ENCODE assay signal across 19 cellular contexts in the genomic region with DNA sequence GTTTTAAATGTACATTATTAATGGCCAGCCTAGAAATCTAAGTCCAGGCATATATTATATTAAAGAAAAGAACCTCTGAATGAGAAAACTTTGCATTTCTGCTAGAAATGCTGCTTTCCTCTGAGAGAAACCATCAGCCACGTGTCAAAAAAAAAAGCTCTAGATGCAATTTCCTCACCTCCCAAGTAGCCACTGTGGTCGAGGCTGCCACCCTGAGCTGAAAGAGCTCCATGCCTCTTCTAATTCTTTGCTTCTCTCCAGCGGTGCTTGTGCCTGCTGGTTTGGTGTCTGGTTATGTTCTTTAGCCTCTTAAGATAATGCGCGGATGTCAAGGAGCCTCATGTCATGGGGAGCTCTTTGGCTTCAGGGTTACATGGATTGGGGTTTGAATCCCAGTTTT.
DNase-seq lines count a peak whose midpoint lies in the region; TF ChIP-seq lines count a peak whose summit lies in the region.
"Had no signal": no experiment of that assay in that cellular context is flagged by ENCODE, and none has a peak within 500 bp of the region (broad histone marks: within the 10 kb centered on the region; RNA-seq: fewer than 3 reads in every experiment).

No MANE protein-coding gene starts in this region.

- H3K27ac ChIP-seq in dorsolateral prefrontal cortex = no peak overlapping the region

- peak; percentile 17 for TF ChIP-seq CTCF in foreskin fibroblast (IDR thresholded peaks at IDR 0.05; ENCODE audit: low read depth, low read length)
- peak in 3 of 56 donors; percentile 10 to 28 (median 14) for TF ChIP-seq CTCF in dorsolateral prefrontal cortex (IDR thresholded peaks at IDR 0.05 in 54 of 56, conservative IDR thresholded peaks at IDR 0.05 in 2 of 56; ENCODE audit: low read depth in 1 of 56, partially characterized antibody in 56 of 56)

- intact Hi-C loops in dorsolateral prefrontal cortex (cut with DNase I) = no loop called here

- H3K4me3 ChIP-seq in foreskin fibroblast (ENCODE audit: low read depth in 1 of 2, low read length in 2 of 2) (no peak overlapping the region), dorsolateral prefrontal cortex (no peak overlapping the region)

- peaks cover 0 to 33% (median 4%) of the 10 kb centered on the region in 45 donors for H3K27me3 ChIP-seq in dorsolateral prefrontal cortex

- DNase-seq in AG20443 (ENCODE audit: low spot score) (peak; percentile 75), HPDE6-E6E7 (ENCODE audit: extremely low spot score) (peak; percentile 29), astrocyte of the hippocampus (ENCODE audit: low read depth, low spot score) (peak; percentile 20), foreskin fibroblast (peak in 1 of 2 donors; percentile 19), ecto neural progenitor cell (ENCODE audit: low spot score) (no peak), cortex of kidney (lab: John Stamatoyannopoulos, UW) (no peak), dorsolateral prefrontal cortex (no peak), hepatic stellate cell (ENCODE audit: low spot score) (no peak)
- DNase-seq: activated CD4-positive, alpha-beta T cell treated with anti-CD3 and anti-CD28 coated beads, Interleukin-2, amount 10 ng/mL, durations not matched to agents 7 days and 5 days; activated naive CD8-positive, alpha-beta T cell treated with anti-CD3 and anti-CD28 coated beads for 36 hours; CD8-positive, alpha-beta memory T cell; DND-41; mesenchymal stem cell; naive thymus-derived CD8-positive, alpha-beta T cell; NCI-H1417; NCI-H2107; posterior cingulate gyrus; SHP77; T-helper 1 cell had no signal

Comparison
In these comparisons a context has a peak if more than half of its experiments do, and no peak if none do; other contexts are left out.
1. DNase-seq: peak in AG20443 (single experiment), HPDE6-E6E7 (single experiment) and astrocyte of the hippocampus (single experiment); none in ecto neural progenitor cell (single experiment), cortex of kidney (single experiment), dorsolateral prefrontal cortex (0 of 10) and hepatic stellate cell (single experiment).